1 cellular context compared by ENCODE assay signal in the genomic region with DNA sequence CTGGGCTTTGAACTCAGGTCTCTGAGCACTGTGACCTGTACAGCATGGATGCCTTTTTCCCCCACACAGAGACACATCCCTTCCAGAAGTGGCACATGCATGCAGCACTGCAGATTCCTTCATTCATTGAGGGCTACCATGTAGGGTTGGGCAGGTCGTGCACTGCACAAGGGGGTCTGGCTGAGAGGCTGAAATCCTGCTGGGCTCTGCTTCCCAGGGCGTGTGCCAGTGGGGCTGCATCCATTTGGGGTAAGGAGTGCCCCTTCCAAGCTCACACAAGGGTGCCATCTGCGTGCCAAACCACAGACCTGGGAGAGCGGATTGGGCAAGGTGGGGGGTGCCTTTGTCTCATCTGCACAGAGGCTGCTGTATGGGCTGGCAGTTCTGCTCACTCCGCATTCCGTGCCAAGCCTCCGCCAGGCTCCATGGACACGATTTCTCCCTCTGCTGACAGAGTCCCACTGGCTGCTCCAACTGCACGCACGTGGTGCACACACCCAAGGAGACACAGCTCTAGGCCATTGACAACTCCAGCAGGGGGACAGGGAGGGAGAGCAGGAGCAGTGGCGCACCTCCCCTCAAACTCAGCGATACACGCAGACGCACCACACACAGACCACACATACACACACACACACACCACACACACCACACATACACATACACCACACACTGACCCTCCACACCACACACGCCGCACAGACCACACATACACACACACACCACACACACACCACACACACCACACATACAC.
TF ChIP-seq lines count a peak whose summit lies in the region.

No MANE protein-coding gene starts in this region.

TF ChIP-seq in H1, 55 proteins besides CTCF, POLR2A, EP300 and RAD21:
- TF ChIP-seq, protein P1, sequence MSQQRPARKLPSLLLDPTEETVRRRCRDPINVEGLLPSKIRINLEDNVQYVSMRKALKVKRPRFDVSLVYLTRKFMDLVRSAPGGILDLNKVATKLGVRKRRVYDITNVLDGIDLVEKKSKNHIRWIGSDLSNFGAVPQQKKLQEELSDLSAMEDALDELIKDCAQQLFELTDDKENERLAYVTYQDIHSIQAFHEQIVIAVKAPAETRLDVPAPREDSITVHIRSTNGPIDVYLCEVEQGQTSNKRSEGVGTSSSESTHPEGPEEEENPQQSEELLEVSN (IDR thresholded peaks at IDR 0.05) = no peak
- peak; percentile 40; the same call in 1 of the 2 replicates for TF ChIP-seq KDM1A (IDR thresholded peaks at IDR 0.05; ENCODE audit: borderline replicate concordance, low read length)
- TF ChIP-seq, protein P2, sequence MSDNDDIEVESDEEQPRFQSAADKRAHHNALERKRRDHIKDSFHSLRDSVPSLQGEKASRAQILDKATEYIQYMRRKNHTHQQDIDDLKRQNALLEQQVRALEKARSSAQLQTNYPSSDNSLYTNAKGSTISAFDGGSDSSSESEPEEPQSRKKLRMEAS (IDR thresholded peaks at IDR 0.05) = 0 out of 2 replicates have a peak, but pooled peaks have one; percentile 31
TF ChIP-seq in H1: peak in this region for 2.
